ENCODE assay signal across 24 cellular contexts in the genomic region with DNA sequence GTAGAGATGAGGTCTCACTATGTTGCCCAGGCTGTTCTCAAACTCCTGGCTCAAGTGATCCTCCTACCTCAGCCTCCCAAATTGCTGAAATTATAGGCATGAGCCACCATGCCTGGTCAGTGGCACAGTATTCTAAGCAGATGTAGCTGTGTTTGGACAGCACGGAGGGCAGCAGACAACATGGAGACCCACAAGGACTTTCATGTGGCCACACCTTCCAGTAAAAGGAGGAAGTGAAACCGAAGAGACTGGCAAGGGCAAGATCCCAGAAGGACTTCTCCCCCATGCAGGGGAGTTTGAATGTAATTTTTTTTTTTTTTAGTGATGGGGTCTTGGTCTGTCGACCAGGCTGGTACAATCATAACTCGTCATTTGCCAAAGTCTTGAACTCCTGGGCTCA.
A peak's percentile ranks its signal among the peaks of the same experiment; 100 is the strongest.
DNase-seq lines count a peak whose midpoint lies in the region; ATAC-seq and TF ChIP-seq lines count a peak whose summit lies in the region.
"Had no signal": no experiment of that assay in that cellular context is flagged by ENCODE, and none has a peak within 500 bp of the region (broad histone marks: within the 10 kb centered on the region; RNA-seq: fewer than 3 reads in every experiment).

No MANE protein-coding gene starts in this region.

- H4K20me1 ChIP-seq in H9 (ENCODE audit: control insufficient read depth, insufficient read depth, insufficient read length) = no peaks in the 10 kb centered on the region

- H3K79me1 ChIP-seq in H9 (ENCODE audit: insufficient read depth, low read depth, low read length, poor library complexity, severe bottlenecking) = no peaks in the 10 kb centered on the region

- H4K8ac ChIP-seq in H9 (replicated peaks; ENCODE audit: insufficient read length, low read depth, low read length) = no peak overlapping the region

- H2BK120ac ChIP-seq in H9 (ENCODE audit: low read depth, low read length, poor library complexity, severe bottlenecking) = no peak overlapping the region

- H3K9me3 Mint-ChIP-seq in H9 = no peaks in the 10 kb centered on the region
- H3K9me3 Mint-ChIP-seq: activated CD4-positive, alpha-beta memory T cell treated with anti-CD3 and anti-CD28 coated beads for 36 hours; dendritic cell treated with granulocyte-macrophage colony-stimulating factor and Interleukin-4, amounts not matched to agents 40 ng/mL and 50 ng/mL, for 4 days; mesothelial cell of epicardium; naive thymus-derived CD4-positive, alpha-beta T cell had no signal

- H4K5ac ChIP-seq in H9 (ENCODE audit: insufficient read length, low read depth, low read length) = no peak overlapping the region

- no peak overlapping the region for H3K4me3 Mint-ChIP-seq in H9
- H3K4me3 Mint-ChIP-seq: activated CD4-positive, alpha-beta memory T cell treated with anti-CD3 and anti-CD28 coated beads for 36 hours; activated naive CD8-positive, alpha-beta T cell; dendritic cell treated with granulocyte-macrophage colony-stimulating factor and Interleukin-4, amounts not matched to agents 40 ng/mL and 50 ng/mL, for 4 days; mesothelial cell of epicardium; naive thymus-derived CD4-positive, alpha-beta T cell had no signal

- no peaks in the 10 kb centered on the region for H3K27me3 Mint-ChIP-seq in H9 (ENCODE audit: low read depth)
- H3K27me3 Mint-ChIP-seq: dendritic cell treated with granulocyte-macrophage colony-stimulating factor and Interleukin-4, amounts not matched to agents 40 ng/mL and 50 ng/mL, for 4 days had no signal

- H2AK5ac ChIP-seq in H9 (ENCODE audit: insufficient read length, low read length) = no peak overlapping the region

- DNase-seq in CD1c-positive myeloid dendritic cell (ENCODE audit: extremely low spot score) (peak; percentile 3), NB4 (ENCODE audit: low read depth) (peak; percentile 35), H9 (no peak), C1 segment of cervical spinal cord (lab: John Stamatoyannopoulos, UW) (no peak), Ammon's horn (ENCODE audit: low spot score) (no peak), coronary artery (ENCODE audit: low spot score) (no peak)
- DNase-seq: activated CD4-positive, alpha-beta memory T cell treated with anti-CD3 and anti-CD28 coated beads for 36 hours; AML-193; GDM1; left ventricle myocardium superior; naive thymus-derived CD4-positive, alpha-beta T cell; NCI-H1105; NCI-H2029; NCI-H345; occipital lobe; SIG-M5; transverse colon had no signal

- H3K14ac ChIP-seq in H9 (ENCODE audit: insufficient read depth, low read length) = no peak overlapping the region

- no peaks in the 10 kb centered on the region for H3K27me3 ChIP-seq in H9 (ENCODE audit: insufficient read depth, low read length)
- H3K27me3 ChIP-seq: ascending aorta, transverse colon had no signal

- no peak overlapping the region for H4K91ac ChIP-seq in H9 (ENCODE audit: insufficient read length, low read depth, low read length)

- peaks cover 26 to 32% of the 10 kb centered on the region in 2 experiments for H3K4me1 Mint-ChIP-seq in H9
- H3K4me1 Mint-ChIP-seq: naive thymus-derived CD4-positive, alpha-beta T cell had no signal

- H2BK20ac ChIP-seq in H9 (ENCODE audit: low read depth, low read length, poor library complexity, severe bottlenecking) = no peak overlapping the region

- H3K4me3 ChIP-seq in NB4 (ENCODE audit: low read depth, low read length) (no peak overlapping the region), coronary artery (no peak overlapping the region)
- H3K4me3 ChIP-seq: ascending aorta, transverse colon had no signal

- H2AFZ ChIP-seq in H9 (ENCODE audit: low read length) = no peak overlapping the region

- no peak overlapping the region; a peak in 2 of 7 replicates for H3K27ac Mint-ChIP-seq in H9
- H3K27ac Mint-ChIP-seq: activated CD4-positive, alpha-beta memory T cell treated with anti-CD3 and anti-CD28 coated beads for 36 hours; activated naive CD8-positive, alpha-beta T cell; dendritic cell treated with granulocyte-macrophage colony-stimulating factor and Interleukin-4, amounts not matched to agents 40 ng/mL and 50 ng/mL, for 4 days; naive thymus-derived CD4-positive, alpha-beta T cell had no signal

- no peaks in the 10 kb centered on the region for H3K9me3 ChIP-seq in H9 (ENCODE audit: control insufficient read depth, low read depth, low read length)
- H3K9me3 ChIP-seq: ascending aorta, transverse colon had no signal

- no peak for TF ChIP-seq CTCF in NB4 (IDR thresholded peaks at IDR 0.05; ENCODE audit: low read depth, low read length)
- no peak for TF ChIP-seq CTCF in H9 (conservative IDR thresholded peaks at IDR 0.05)
- no peak for TF ChIP-seq CTCF in coronary artery (IDR thresholded peaks at IDR 0.05)

- no peak for TF ChIP-seq POLR2A in NB4 (IDR thresholded peaks at IDR 0.05; ENCODE audit: extremely low read depth, insufficient read length)

- H3K18ac ChIP-seq in H9 (ENCODE audit: insufficient read length, low read depth, low read length) = no peak overlapping the region

- H3K79me2 ChIP-seq in H9 (ENCODE audit: insufficient read depth, low read length) = no peaks in the 10 kb centered on the region

- WGBS in H9 (ENCODE audit: extremely low coverage, insufficient read length, low lambda C conversion rate) = no CpG with 5 or more reads among the region's 4 CpGs

- ATAC-seq in GM19463 (IDR thresholded peaks at IDR 0.05; ENCODE audit: unreplicated experiment) (peak; percentile 68), HG03108 (IDR thresholded peaks at IDR 0.05; ENCODE audit: unreplicated experiment) (peak; percentile 72)
- ATAC-seq: left ventricle myocardium superior; naive thymus-derived CD4-positive, alpha-beta T cell; Panc1 had no signal

- H3K4me2 ChIP-seq in H9 (ENCODE audit: insufficient read depth, insufficient read length, low read length) = no peak overlapping the region

- no peak overlapping the region for H3K4ac ChIP-seq in H9 (ENCODE audit: low read depth, low read length)

- no peaks in the 10 kb centered on the region; the same call in 1 of the 2 replicates for H3K4me1 ChIP-seq in H9 (ENCODE audit: insufficient read depth, low read length)
- H3K4me1 ChIP-seq: ascending aorta, transverse colon had no signal

- no peaks in the 10 kb centered on the region for H3K23me2 ChIP-seq in H9 (ENCODE audit: insufficient read length, low read depth, low read length, poor library complexity, severe bottlenecking)

- no peak overlapping the region for H2BK5ac ChIP-seq in H9 (ENCODE audit: insufficient read length, low read length)

- no peak overlapping the region for H3K23ac ChIP-seq in H9 (ENCODE audit: insufficient read length, low read depth, low read length)

- H3K56ac ChIP-seq in H9 (ENCODE audit: insufficient read length, low read depth, low read length) = no peak overlapping the region

- no peak overlapping the region for H2BK12ac ChIP-seq in H9 (ENCODE audit: insufficient read length, low read depth, low read length)

- H3K36me3 Mint-ChIP-seq in H9 (ENCODE audit: insufficient read depth in 1 of 3, low read depth in 3 of 3) = no peaks in the 10 kb centered on the region
- H3K36me3 Mint-ChIP-seq: activated CD4-positive, alpha-beta memory T cell treated with anti-CD3 and anti-CD28 coated beads for 36 hours; activated naive CD8-positive, alpha-beta T cell; mesothelial cell of epicardium; naive thymus-derived CD4-positive, alpha-beta T cell had no signal

- no peak overlapping the region for H2BK15ac ChIP-seq in H9 (ENCODE audit: low read depth, low read length)

- H3K27ac ChIP-seq in H9 (ENCODE audit: insufficient read length, low read depth, low read length) (no peak overlapping the region), coronary artery (no peak overlapping the region)
- H3K27ac ChIP-seq: ascending aorta, transverse colon had no signal

- H3K9ac ChIP-seq in H9 (ENCODE audit: extremely low read depth, insufficient read length, low read length) = no peak overlapping the region

- no peak overlapping the region for H3T11ph ChIP-seq in H9 (ENCODE audit: low read length)

Comparison
In these comparisons a context has a peak if more than half of its experiments do, and no peak if none do; other contexts are left out.
1. DNase-seq: peak in CD1c-positive myeloid dendritic cell (single experiment) and NB4 (single experiment); none in H9 (single experiment), C1 segment of cervical spinal cord (0 of 14), Ammon's horn (single experiment) and coronary artery (single experiment).